In genomic region chr17:78387982-78388941, GRCh38 we compare ENCODE assay signal across 9 cellular contexts. TPM values are rescaled to one million over a fixed set of nuclear protein-coding genes. Genes with fewer than 3 reads are reported as not detected.
DNase-seq lines count a peak whose midpoint lies in the region; ATAC-seq and TF ChIP-seq lines count a peak whose summit lies in the region.
"Had no signal": no experiment of that assay in that cellular context is flagged by ENCODE, and none has a peak within 500 bp of the region (broad histone marks: within the 10 kb centered on the region; RNA-seq: fewer than 3 reads in every experiment).

No MANE protein-coding gene starts in this region.

- peak overlapping the region; percentile 57 to 84 (median 66) for H3K27ac ChIP-seq in Peyer's patch
- peak overlapping the region in 19 of 21 experiments; percentile 4 to 97 (median 67) for H3K27ac ChIP-seq in skin epidermis
- H3K27ac ChIP-seq: epithelial cell of prostate had no signal

- ATAC-seq in GM18861 (IDR thresholded peaks at IDR 0.05; ENCODE audit: unreplicated experiment) (peak; percentile 32), HG03342 (IDR thresholded peaks at IDR 0.05; ENCODE audit: unreplicated experiment) (no peak)

- TF ChIP-seq POLR2A in Peyer's patch (IDR thresholded peaks at IDR 0.05), result no peak

- no peaks in the 10 kb centered on the region for H3K27me3 ChIP-seq in Peyer's patch

- H3K36me3 ChIP-seq in Peyer's patch, result peaks cover 0 to 7% (median 0%) of the 10 kb centered on the region in 3 donors

- H3K4me1 ChIP-seq in Peyer's patch, result peaks cover 3 to 56% (median 36%) of the 10 kb centered on the region in 4 donors

- DNase-seq in Peyer's patch, result peak in 2 of 3 donors; percentile 52 to 59
- peak; percentile 49 for DNase-seq in fibroblast of peridontal ligament (ENCODE audit: extremely low read depth)
- no peak for DNase-seq in COLO829 (ENCODE audit: low spot score)
- DNase-seq in middle frontal gyrus (ENCODE audit: extremely low spot score, low spot score), result no peak
- DNase-seq in stimulated activated CD4-positive, alpha-beta T cell treated with anti-CD3 and anti-CD28 coated beads, Interleukin-1b, Interleukin-23, amount 100 ng/mL, for 48 hours, result no peak

- H3K9me3 ChIP-seq in Peyer's patch, result no peaks in the 10 kb centered on the region

- TF ChIP-seq CTCF in Peyer's patch (IDR thresholded peaks at IDR 0.05), result no peak

- H3K4me3 ChIP-seq in Peyer's patch, result no peak overlapping the region
- no peak overlapping the region for H3K4me3 ChIP-seq in skin epidermis

RNA-seq across cellular contexts. Expression of gene PGS1, which starts 9.8 kb away (rescaled TPM):
- 100 to 1,000 TPM in 3 of 4 donors, 10 to 100 TPM in 1; 32.4 to 149 (median 116) TPM for total RNA-seq in Peyer's patch

RNA-seq across cellular contexts. Expression of gene SOCS3, which starts 28.4 kb away (rescaled TPM):
- total RNA-seq in Peyer's patch, result 100 to 1,000 TPM in 1 of 4 donors, 10 to 100 TPM in 2, 1 to 10 TPM in 1; 3.2 to 125 (median 20.8) TPM

Comparison
In these comparisons a context has a peak if more than half of its experiments do, and no peak if none do; other contexts are left out.
1. DNase-seq: peak in Peyer's patch (2 of 3) and fibroblast of peridontal ligament (single experiment); none in COLO829 (single experiment), middle frontal gyrus (single experiment) and stimulated activated CD4-positive, alpha-beta T cell treated with anti-CD3 and anti-CD28 coated beads, Interleukin-1b, Interleukin-23, amount 100 ng/mL, for 48 hours (single experiment).